8 cellular contexts compared by ENCODE assay signal in the genomic region with DNA sequence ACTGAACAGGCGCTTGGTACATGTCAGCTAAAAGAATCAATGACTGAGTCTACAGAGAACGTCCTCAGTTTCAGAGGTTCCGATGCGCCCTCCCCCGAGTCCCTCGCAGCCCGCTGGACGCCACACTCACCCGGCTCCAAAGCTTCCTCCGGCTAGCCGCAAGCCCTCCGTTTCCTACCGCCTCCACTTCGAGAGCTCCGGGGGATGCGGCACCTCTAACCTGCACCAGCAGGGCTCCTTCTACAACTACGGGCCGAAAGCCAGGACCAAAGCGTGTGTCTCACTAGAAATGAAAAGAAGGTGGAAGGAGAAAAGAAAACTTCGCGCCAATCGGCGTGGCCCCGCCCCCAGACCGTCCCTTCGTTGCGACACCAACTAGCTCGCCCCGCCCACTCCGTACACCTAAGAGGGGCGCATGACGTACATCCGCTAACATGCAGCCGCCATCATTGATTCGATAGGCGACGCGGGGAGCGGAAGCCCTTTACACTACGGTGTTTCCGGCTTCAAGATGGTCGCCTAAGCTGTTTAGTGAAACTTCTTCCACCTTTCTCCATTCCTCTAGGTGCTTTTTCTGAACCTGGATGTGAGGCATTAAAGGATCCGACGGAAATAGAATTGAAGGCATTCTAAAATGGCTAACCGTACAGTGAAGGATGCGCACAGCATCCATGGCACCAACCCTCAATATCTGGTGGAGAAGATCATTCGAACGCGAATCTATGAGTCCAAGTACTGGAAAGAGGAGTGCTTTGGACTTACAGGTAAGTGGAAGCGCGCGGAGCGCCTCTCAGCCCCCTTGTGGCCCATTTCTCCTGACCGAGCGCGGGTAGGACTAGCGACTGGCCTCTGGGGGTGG. TPM values are rescaled to one million over a fixed set of nuclear protein-coding genes. Genes with fewer than 3 reads are reported as not detected.
DNase-seq lines count a peak whose midpoint lies in the region; ATAC-seq and TF ChIP-seq lines count a peak whose summit lies in the region.

ORC1 (minus strand) TSS at position 308 of the 859 bp plus-strand sequence. CDS start 2,200 bp downstream, outside the sequence.
PRPF38A (plus strand) TSS at position 487 of the 859 bp plus-strand sequence; CDS start at position 635, 148 bp downstream.

- ATAC-seq in HG02870 (IDR thresholded peaks at IDR 0.05; ENCODE audit: unreplicated experiment), result peak; percentile 92
- ATAC-seq in heart right ventricle, result peak; percentile 99 to 100 (median 100)

- H3K27ac ChIP-seq in adrenal gland, result peak within 1 kb of the TSS; percentile 72 to 96 (median 84)
- H3K27ac ChIP-seq in heart right ventricle, result peak within 1 kb of the TSS; percentile 5 to 93 (median 88)

- TF ChIP-seq POLR2A in adrenal gland (IDR thresholded peaks at IDR 0.05), result peak; percentile 33 to 67

- H3K36me3 ChIP-seq in adrenal gland (replicated peaks in 1 of 2) (peaks cover 0 to 17% of the 10 kb centered on the region in 2 donors), heart right ventricle (peaks cover 0 to 37% (median 18%) of the 10 kb centered on the region in 9 donors)

- DNase-seq in GM13976 (ENCODE audit: low spot score) (peak; percentile 98), NCI-H146 (lab: John Stamatoyannopoulos, UW) (peak; percentile 99), T-helper 1 cell (peak; percentile 96 to 99 (median 97)), adrenal gland (peak; percentile 97 to 99 (median 98)), heart right ventricle (peak; percentile 95 to 98), posterior vena cava (ENCODE audit: low spot score) (peak; percentile 99), ureter (ENCODE audit: low spot score) (peak; percentile 97)

- no peak for TF ChIP-seq CTCF in GM13976 (IDR thresholded peaks at IDR 0.05; ENCODE audit: borderline replicate concordance, control extremely low read depth, extremely low read depth, insufficient read depth, missing control alignments)
- TF ChIP-seq CTCF in adrenal gland (IDR thresholded peaks at IDR 0.05), result peak; percentile 9 to 81 (median 52)
- TF ChIP-seq CTCF in heart right ventricle (IDR thresholded peaks at IDR 0.05), result peak in 7 of 9 donors; percentile 19 to 62 (median 52)

- 0 to 1% (median 0%) methylated on average over 37 to 57 of the region's 57 CpGs for WGBS in adrenal gland, 4 donors
- WGBS in heart right ventricle, 2 donors, result 0 to 1% methylated on average over 57 of the region's 57 CpGs

- H3K4me3 ChIP-seq in adrenal gland (peak within 1 kb of the TSS; percentile 73 to 89 (median 86)), heart right ventricle (peak within 1 kb of the TSS; percentile 64 to 95 (median 86))

- peaks cover 9 to 22% of the 10 kb centered on the region in 2 donors for H3K4me1 ChIP-seq in adrenal gland (replicated peaks in 1 of 2)
- peaks cover 7 to 34% (median 21%) of the 10 kb centered on the region in 9 donors for H3K4me1 ChIP-seq in heart right ventricle

- in situ Hi-C loops in GM13976 (cut with MboI; ENCODE audit: low sequenced_read_pairs, unreplicated experiment), result no loop called here

- H3K9me3 ChIP-seq in adrenal gland (replicated peaks in 1 of 3), result no peaks in the 10 kb centered on the region
- no peaks in the 10 kb centered on the region for H3K9me3 ChIP-seq in heart right ventricle

- intact Hi-C loops in adrenal gland (cut with DNase I) (loop anchor here in 1 of 2 donors (10.0 kb wide), 1 partner anchor 280 kb away; no protein-coding TSS in a partner anchor), heart right ventricle (cut with DNase I) (loop anchor here in 5 of 10 donors (1.0 to 10.0 kb wide), 4 partner anchors 38 to 290 kb away; partner anchors contain the start of genes CC2D1B (in 3 of the 5) and COA7 (in 1 of the 5)), posterior vena cava (cut with DNase I) (loop anchor here in 1 of 2 donors (5.0 kb wide), 1 partner anchor 277 kb away; no protein-coding TSS in a partner anchor)

- no peaks in the 10 kb centered on the region for H3K27me3 ChIP-seq in adrenal gland
- no peaks in the 10 kb centered on the region for H3K27me3 ChIP-seq in heart right ventricle

RNA-seq across cellular contexts. Expression of gene ORC1, which starts in this region (rescaled TPM):
- total RNA-seq in adrenal gland (1 to 10 TPM in 1 of 8 donors, under 1 TPM in 5, not detected in 2; 0.68 to 1.8 (median 0.88) TPM), heart right ventricle (under 1 TPM in 8 of 10 donors, not detected in 2; 0.08 to 0.90 (median 0.20) TPM), posterior vena cava (under 1 TPM; 0.46 to 0.52 TPM), ureter (1.1 TPM)
- polyA plus RNA-seq in adrenal gland (1 to 10 TPM in 1 of 3 donors, under 1 TPM in 2; 0.56 to 1.4 (median 0.61) TPM), heart right ventricle (under 1 TPM in 1 of 2 donors, not detected in 1; 0.28 TPM)

RNA-seq across cellular contexts. Expression of gene PRPF38A, which starts in this region (rescaled TPM):
- 10 to 100 TPM in 6 of 8 donors, 1 to 10 TPM in 2; 5.1 to 33.7 (median 19.8) TPM for total RNA-seq in adrenal gland
- polyA plus RNA-seq in adrenal gland, result 10 to 100 TPM in 2 of 3 donors, 1 to 10 TPM in 1; 8.9 to 20.0 (median 10.2) TPM
- total RNA-seq in heart right ventricle, result 10 to 100 TPM; 16.7 to 20.8 (median 18.8) TPM
- 10 to 100 TPM in 1 of 2 donors, 1 to 10 TPM in 1; 6.4 to 13.8 TPM for polyA plus RNA-seq in heart right ventricle
- total RNA-seq in posterior vena cava, result 10 to 100 TPM; 29.6 to 31.6 TPM
- 50.8 TPM for total RNA-seq in ureter

Comparison
In these comparisons a context has a peak if more than half of its experiments do, and no peak if none do; other contexts are left out.
1. Peak in every context shown above with its lines: DNase-seq, ATAC-seq, H3K4me3 ChIP-seq and H3K27ac ChIP-seq.